Comparison of ENCODE assay signal across 9 cellular contexts in the genomic region with DNA sequence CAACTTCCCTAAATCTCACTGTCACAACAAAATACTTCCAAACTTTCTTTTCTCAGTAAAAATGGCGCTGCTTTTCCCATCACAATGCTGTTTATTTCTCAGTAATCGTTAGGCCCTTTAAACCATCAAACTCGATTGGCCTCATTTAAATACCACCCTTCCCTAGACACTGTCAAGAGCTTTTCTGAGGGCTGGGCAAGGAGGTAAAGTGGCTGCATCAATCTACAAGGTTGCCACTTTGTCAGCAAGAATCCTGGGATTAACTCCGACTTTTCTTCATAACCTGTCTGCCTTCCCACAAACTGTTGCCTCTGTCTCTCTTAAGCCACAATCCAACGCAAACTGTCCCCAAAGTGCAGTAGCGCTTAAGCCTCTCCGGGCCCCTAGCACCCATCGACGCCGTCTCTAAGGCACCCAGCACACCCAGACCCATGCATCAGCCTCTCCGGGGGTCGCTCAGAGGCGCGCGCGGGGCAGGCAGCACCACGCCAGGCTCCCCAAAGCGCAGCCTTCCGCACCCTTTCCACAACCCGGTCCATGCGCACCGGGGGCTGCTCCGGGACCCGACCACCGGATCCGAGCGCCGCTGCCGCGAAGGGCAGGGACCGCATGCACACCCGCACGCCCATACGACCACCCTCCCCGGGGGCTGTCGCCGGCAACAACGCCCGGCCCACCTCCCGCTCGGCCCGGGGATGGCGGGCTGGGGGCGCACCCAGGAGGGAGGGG. TPM values are rescaled to one million over a fixed set of nuclear protein-coding genes. Genes with fewer than 3 reads are reported as not detected.
DNase-seq lines count a peak whose midpoint lies in the region; ATAC-seq and TF ChIP-seq lines count a peak whose summit lies in the region.
"Had no signal": no experiment of that assay in that cellular context is flagged by ENCODE, and none has a peak within 500 bp of the region (broad histone marks: within the 10 kb centered on the region; RNA-seq: fewer than 3 reads in every experiment).

No MANE protein-coding gene starts in this region.

- peak overlapping the region; percentile 49 for H2AK5ac ChIP-seq in neuronal stem cell (ENCODE audit: low read depth, low read length)

- peak overlapping the region; percentile 24 for H2BK120ac ChIP-seq in neuronal stem cell (ENCODE audit: low read depth, low read length)

- no peak overlapping the region for H2BK12ac ChIP-seq in neuronal stem cell (ENCODE audit: low read length)

- peak overlapping the region; percentile 58 for H3K14ac ChIP-seq in neuronal stem cell (ENCODE audit: low read length)

- peak overlapping the region; percentile 93 for H3K4me2 ChIP-seq in neuronal stem cell (ENCODE audit: insufficient read depth, low read length, poor library complexity, severe bottlenecking)

- no peak overlapping the region for H3K27ac ChIP-seq in neuronal stem cell (replicated peaks; ENCODE audit: low read length)

- H3K79me1 ChIP-seq in neuronal stem cell (ENCODE audit: low read depth, low read length), result peaks cover 5% of the 10 kb centered on the region

- H3K4me1 Mint-ChIP-seq in activated T-cell treated with anti-CD3 and anti-CD28 coated beads, Interleukin-2, amount 50 U/mL, for 4 hours (ENCODE audit: low read depth), result peaks cover 15% of the 10 kb centered on the region

- H2BK15ac ChIP-seq in neuronal stem cell (ENCODE audit: low read length), result peak overlapping the region; percentile 55

- H2BK5ac ChIP-seq in neuronal stem cell (ENCODE audit: low read length), result no peak overlapping the region

- no peak overlapping the region for H4K8ac ChIP-seq in neuronal stem cell (ENCODE audit: low read depth, low read length)

- no peak overlapping the region for H3K4ac ChIP-seq in neuronal stem cell (ENCODE audit: low read length)

- H3K9me3 Mint-ChIP-seq in activated T-cell treated with anti-CD3 and anti-CD28 coated beads, Interleukin-2, amount 50 U/mL, for 4 hours, result no peaks in the 10 kb centered on the region

- H3K4me3 Mint-ChIP-seq in activated T-cell treated with anti-CD3 and anti-CD28 coated beads, Interleukin-2, amount 50 U/mL, for 4 hours, result peak overlapping the region; percentile 80

- H3K23ac ChIP-seq in neuronal stem cell (ENCODE audit: low read depth, low read length, poor library complexity), result peak overlapping the region; percentile 68

- TF ChIP-seq CTCF in foreskin fibroblast (IDR thresholded peaks at IDR 0.05; ENCODE audit: low read depth, low read length), result no peak

- no peaks in the 10 kb centered on the region for H3K9me3 ChIP-seq in MG63
- H3K9me3 ChIP-seq in neuronal stem cell (replicated peaks in 1 of 2; ENCODE audit: control insufficient read depth in 2 of 2, insufficient read depth in 1 of 2, low read depth in 1 of 2, low read length in 2 of 2), result peaks cover 0 to 4% of the 10 kb centered on the region in 2 donors
- H3K9me3 ChIP-seq: adrenal gland had no signal

- ATAC-seq in activated T-cell treated with anti-CD3 and anti-CD28 coated beads, Interleukin-2, amount 50 U/mL, for 4 hours, result peak; percentile 6 to 15
- no peak for ATAC-seq in HG03378 (IDR thresholded peaks at IDR 0.05; ENCODE audit: unreplicated experiment)

- no peaks in the 10 kb centered on the region for H3K36me3 Mint-ChIP-seq in activated T-cell treated with anti-CD3 and anti-CD28 coated beads, Interleukin-2, amount 50 U/mL, for 4 hours (ENCODE audit: insufficient read depth)

- peaks cover 4% of the 10 kb centered on the region for H3K27me3 Mint-ChIP-seq in activated T-cell treated with anti-CD3 and anti-CD28 coated beads, Interleukin-2, amount 50 U/mL, for 4 hours (ENCODE audit: low read depth)

- H2AFZ ChIP-seq in neuronal stem cell (ENCODE audit: low read length), result peak overlapping the region; percentile 89

- H4K91ac ChIP-seq in neuronal stem cell (ENCODE audit: low read depth, low read length, poor library complexity), result no peak overlapping the region

- no CpG with 5 or more reads among the region's 44 CpGs for WGBS in neuronal stem cell (ENCODE audit: extremely low coverage in 2 of 2, insufficient read length in 2 of 2, insufficient replicate concordance in 1 of 2), 2 donors

- H3K4me3 ChIP-seq in MG63 (peak overlapping the region; percentile 66), foreskin fibroblast (ENCODE audit: low read depth in 1 of 2, low read length in 2 of 2) (peak overlapping the region; percentile 64 to 73), neuronal stem cell (ENCODE audit: low read length in 2 of 2) (peak overlapping the region; percentile 81 to 90)

- H3K18ac ChIP-seq in neuronal stem cell (ENCODE audit: low read length), result peak overlapping the region; percentile 96

- peak; percentile 31 for DNase-seq in NCI-H510A treated with DMSO at 0.1 percent for 48 hours (lab: John Stamatoyannopoulos, UW)
- no peak for DNase-seq in NCI-H510A (lab: John Stamatoyannopoulos, UW)
- DNase-seq in MG63, result no peak
- no peak for DNase-seq in activated T-cell treated with anti-CD3 and anti-CD28 coated beads, Interleukin-2, amount 50 U/mL, for 4 hours
- DNase-seq in foreskin fibroblast, result peak in 1 of 2 donors; percentile 41
- peak; percentile 29 for DNase-seq in neuronal stem cell (ENCODE audit: low spot score)
- DNase-seq in NCI-H2029 (lab: John Stamatoyannopoulos, UW), result no peak

- H3K27me3 ChIP-seq in MG63 (no peaks in the 10 kb centered on the region), neuronal stem cell (ENCODE audit: control insufficient read depth in 3 of 3, insufficient read depth in 3 of 3, low read depth in 1 of 3, low read length in 3 of 3) (no peaks in the 10 kb centered on the region)
- H3K27me3 ChIP-seq: adrenal gland had no signal

- H3K4me1 ChIP-seq in neuronal stem cell (ENCODE audit: control insufficient read depth in 2 of 2, insufficient read depth in 1 of 2, low read depth in 1 of 2, low read length in 2 of 2), result peaks cover 2 to 11% of the 10 kb centered on the region in 2 donors

- H3K36me3 ChIP-seq in MG63 (no peaks in the 10 kb centered on the region; the same call in 1 of the 2 replicates), neuronal stem cell (replicated peaks in 1 of 2; ENCODE audit: control insufficient read depth in 2 of 2, insufficient read depth in 2 of 2, low read length in 2 of 2) (peaks cover 0 to 7% of the 10 kb centered on the region in 2 donors)
- H3K36me3 ChIP-seq: adrenal gland had no signal

- peak overlapping the region; percentile 87 for H3K9ac ChIP-seq in neuronal stem cell (ENCODE audit: low read depth, low read length, poor library complexity)

RNA-seq across cellular contexts. Expression of a gene that starts 0.7 kb away (rescaled TPM):
- 40.0 and 67.9 TPM in 2 replicates for total RNA-seq in MG63 (2014; rRNA removed; shearing (Covaris generic); ENCODE audit: low replicate concordance)
- under 1 TPM; 0.74 to 0.99 (median 0.95) TPM for total RNA-seq in activated T-cell treated with anti-CD3 and anti-CD28 coated beads, Interleukin-2, amount 50 U/mL, for 4 hours
- 21.3 TPM for polyA plus RNA-seq in neuronal stem cell (2013, experiment 1 of 2)
- 22.7 TPM for polyA plus RNA-seq in neuronal stem cell (2013, experiment 2 of 2)

Comparison
In these comparisons a context has a peak if more than half of its experiments do, and no peak if none do; other contexts are left out.
1. DNase-seq: peak in NCI-H510A treated with DMSO at 0.1 percent for 48 hours (single experiment) and neuronal stem cell (single experiment); none in NCI-H510A (single experiment), MG63 (single experiment), activated T-cell treated with anti-CD3 and anti-CD28 coated beads, Interleukin-2, amount 50 U/mL, for 4 hours (single experiment) and NCI-H2029 (single experiment).
2. RNA of a gene that starts 0.7 kb away (total RNA-seq): 40.0 to 67.9 TPM in MG63; 0.74 to 0.99 TPM in activated T-cell treated with anti-CD3 and anti-CD28 coated beads, Interleukin-2, amount 50 U/mL, for 4 hours; every median in the first group is over 10 times any median in the second.
3. Peak in every context shown above with its lines, with median percentiles within 50 percentile points of each other: H3K4me3 ChIP-seq.